Comparison of ENCODE assay signal across 21 cellular contexts in genomic region chr10:23337616-23338015, GRCh38.
DNase-seq lines count a peak whose midpoint lies in the region; ATAC-seq and TF ChIP-seq lines count a peak whose summit lies in the region.
"Had no signal": no experiment of that assay in that cellular context is flagged by ENCODE, and none has a peak within 500 bp of the region (broad histone marks: within the 10 kb centered on the region; RNA-seq: fewer than 3 reads in every experiment).

No MANE protein-coding gene starts in this region.

- DNase-seq in stimulated activated CD4-positive, alpha-beta T cell treated with anti-CD3 and anti-CD28 coated beads, Interleukin-1b, Interleukin-23, amount 100 ng/mL, for 48 hours = peak; percentile 53
- DNase-seq in stimulated activated CD4-positive, alpha-beta T cell treated with anti-CD3 and anti-CD28 coated beads, Interleukin-4, amount 100 ng/mL, for 1 hour = no peak
- DNase-seq in RWPE2 (ENCODE audit: low spot score) (no peak), posterior cingulate gyrus (no peak), head of caudate nucleus (no peak)
- DNase-seq: amniotic stem cell, cortex of kidney, GM23248, left colon, NCI-H1417, NCI-H446 treated with DMSO at 0.1 percent for 48 hours, trophoblast cell had no signal

- intact Hi-C loops in posterior cingulate gyrus (cut with DNase I) (no loop called here), head of caudate nucleus (cut with DNase I) (no loop called here)

- no peak overlapping the region for H3K4me3 ChIP-seq in RWPE2 (ENCODE audit: severe bottlenecking)
- H3K4me3 ChIP-seq: cardiac muscle cell, GM23248, SJSA1, skin epidermis had no signal

- no peak overlapping the region for H3K4me3 Mint-ChIP-seq in stimulated activated naive CD8-positive, alpha-beta T cell treated with anti-CD3 and anti-CD28 coated beads, Interleukin-15, Interleukin-2, amounts not matched to agents 100 ng/mL and 50 ng/mL, for 24 hours
- H3K4me3 Mint-ChIP-seq: IgD-negative memory B cell, memory B cell, WTC11 had no signal

- H3K27ac ChIP-seq in RWPE2 (ENCODE audit: poor library complexity, severe bottlenecking) = peak overlapping the region; percentile 66
- H3K27ac ChIP-seq: cardiac muscle cell, SJSA1, skin epidermis had no signal

- no peaks in the 10 kb centered on the region for H3K36me3 ChIP-seq in RWPE2 (ENCODE audit: low read depth)
- H3K36me3 ChIP-seq: cardiac muscle cell, SJSA1 had no signal

- H3K9me3 Mint-ChIP-seq in stimulated activated naive CD8-positive, alpha-beta T cell treated with anti-CD3 and anti-CD28 coated beads, Interleukin-15, Interleukin-2, amounts not matched to agents 100 ng/mL and 50 ng/mL, for 24 hours = no peaks in the 10 kb centered on the region
- H3K9me3 Mint-ChIP-seq: IgD-negative memory B cell, WTC11 had no signal

- H3K27ac Mint-ChIP-seq in stimulated activated naive CD8-positive, alpha-beta T cell treated with anti-CD3 and anti-CD28 coated beads, Interleukin-15, Interleukin-2, amounts not matched to agents 100 ng/mL and 50 ng/mL, for 24 hours = peak overlapping the region; percentile 71
- H3K27ac Mint-ChIP-seq: IgD-negative memory B cell, memory B cell, WTC11 had no signal

- peaks cover 18% of the 10 kb centered on the region for H3K4me1 ChIP-seq in RWPE2 (ENCODE audit: insufficient read depth, poor library complexity, severe bottlenecking)
- H3K4me1 ChIP-seq: SJSA1 had no signal

- no peaks in the 10 kb centered on the region for H3K36me3 Mint-ChIP-seq in stimulated activated naive CD8-positive, alpha-beta T cell treated with anti-CD3 and anti-CD28 coated beads, Interleukin-15, Interleukin-2, amounts not matched to agents 100 ng/mL and 50 ng/mL, for 24 hours (ENCODE audit: low read depth)
- H3K36me3 Mint-ChIP-seq: IgD-negative memory B cell, memory B cell, WTC11 had no signal

- TF ChIP-seq CTCF in RWPE2 (IDR thresholded peaks at IDR 0.05; ENCODE audit: poor library complexity, severe bottlenecking) = no peak

- no peaks in the 10 kb centered on the region for H3K27me3 ChIP-seq in RWPE2 (ENCODE audit: insufficient read depth, poor library complexity, severe bottlenecking)
- H3K27me3 ChIP-seq: cardiac muscle cell, SJSA1 had no signal

- H3K4me1 Mint-ChIP-seq in stimulated activated naive CD8-positive, alpha-beta T cell treated with anti-CD3 and anti-CD28 coated beads, Interleukin-15, Interleukin-2, amounts not matched to agents 100 ng/mL and 50 ng/mL, for 24 hours (ENCODE audit: low read depth) = peaks cover 82% of the 10 kb centered on the region
- H3K4me1 Mint-ChIP-seq: WTC11 had no signal

- no peaks in the 10 kb centered on the region for H3K27me3 Mint-ChIP-seq in stimulated activated naive CD8-positive, alpha-beta T cell treated with anti-CD3 and anti-CD28 coated beads, Interleukin-15, Interleukin-2, amounts not matched to agents 100 ng/mL and 50 ng/mL, for 24 hours

- H3K9me3 ChIP-seq in RWPE2 (ENCODE audit: severe bottlenecking) = no peaks in the 10 kb centered on the region
- H3K9me3 ChIP-seq: SJSA1 had no signal

- ATAC-seq in GM21423 (IDR thresholded peaks at IDR 0.05; ENCODE audit: unreplicated experiment) (peak; percentile 46), RWPE2 (ENCODE audit: low read depth) (no peak), GM21723 (IDR thresholded peaks at IDR 0.05; ENCODE audit: unreplicated experiment) (no peak)
- ATAC-seq: left colon had no signal
